10 cellular contexts compared by ENCODE assay signal in genomic region chr22:42964994-42965699, GRCh38. TPM values are rescaled to one million over a fixed set of nuclear protein-coding genes. Genes with fewer than 3 reads are reported as not detected.
A peak's percentile ranks its signal among the peaks of the same experiment; 100 is the strongest.
DNase-seq lines count a peak whose midpoint lies in the region; ATAC-seq and TF ChIP-seq lines count a peak whose summit lies in the region.
"Had no signal": no experiment of that assay in that cellular context is flagged by ENCODE, and none has a peak within 500 bp of the region (broad histone marks: within the 10 kb centered on the region; RNA-seq: fewer than 3 reads in every experiment).

No MANE protein-coding gene starts in this region.

- DNase-seq in AG08395 (ENCODE audit: low spot score) (peak; percentile 26), GM20000 (ENCODE audit: low spot score) (peak; percentile 61), PC-9 (peak; percentile 42 to 90), esophagus squamous epithelium (lab: John Stamatoyannopoulos, UW) (no peak), posterior cingulate gyrus (no peak), HuH-7.5 (ENCODE audit: low spot score) (no peak)
- DNase-seq: NCI-H1930 had no signal

- H3K4me1 ChIP-seq in PC-9 (replicated peaks; ENCODE audit: insufficient read depth) (peaks cover 77% of the 10 kb centered on the region), esophagus squamous epithelium (peaks cover 19 to 87% (median 34%) of the 10 kb centered on the region in 3 donors)

- no TSS peak for BruUV-seq in PC-9 (replicated peaks; lab: Mats Ljungman, UMichigan)

- H4K20me1 ChIP-seq in PC-9 (ENCODE audit: insufficient read depth), result no peaks in the 10 kb centered on the region

- intact Hi-C loops in PC-9 (cut with micrococcal nuclease; ENCODE audit: unreplicated experiment) (no loop called here), esophagus squamous epithelium (cut with DNase I) (no loop called here), posterior cingulate gyrus (cut with DNase I) (no loop called here)

- no peak for TF ChIP-seq POLR2A in esophagus squamous epithelium (IDR thresholded peaks at IDR 0.05)

- WGBS in esophagus squamous epithelium, 2 donors, result 24 to 47% methylated on average over 6 of the region's 6 CpGs

- H2AFZ ChIP-seq in PC-9, result no peak overlapping the region

- no peaks in the 10 kb centered on the region for H3K27me3 ChIP-seq in PC-9 (ENCODE audit: insufficient read depth, low read depth)
- no peaks in the 10 kb centered on the region for H3K27me3 ChIP-seq in esophagus squamous epithelium
- H3K27me3 ChIP-seq: breast epithelium had no signal

- H3K9me3 ChIP-seq in PC-9 (ENCODE audit: insufficient read depth, low read depth) (no peaks in the 10 kb centered on the region), esophagus squamous epithelium (no peaks in the 10 kb centered on the region)
- H3K9me3 ChIP-seq: breast epithelium had no signal

- H3K27ac ChIP-seq in PC-9 (peak overlapping the region; percentile 30), esophagus squamous epithelium (peak overlapping the region in 3 of 4 donors; percentile 13 to 65 (median 55))
- H3K27ac ChIP-seq: breast epithelium had no signal

- POLR2A ChIA-PET in PC-9 (lab: Charles Lee; ENCODE audit: unreplicated experiment), result interaction anchor here (0.7 to 0.8 kb wide), 2 partner anchors 11 to 18 kb away, joined by 3 to 10 read pairs; no protein-coding TSS in a partner anchor

- peaks cover 74% of the 10 kb centered on the region for H3F3A ChIP-seq in PC-9 (ENCODE audit: insufficient read depth, low read depth)

- H3K79me2 ChIP-seq in PC-9 (ENCODE audit: low read depth), result peaks cover 90% of the 10 kb centered on the region

- no peak overlapping the region for H3K4me3 ChIP-seq in PC-9
- H3K4me3 ChIP-seq in esophagus squamous epithelium, result no peak overlapping the region
- H3K4me3 ChIP-seq: breast epithelium had no signal

- H3K9me2 ChIP-seq in PC-9 (ENCODE audit: insufficient read depth), result no peaks in the 10 kb centered on the region

- ATAC-seq in GM19023 (IDR thresholded peaks at IDR 0.05; ENCODE audit: unreplicated experiment) (no peak), GM19035 (IDR thresholded peaks at IDR 0.05; ENCODE audit: unreplicated experiment) (no peak)

- CTCF ChIA-PET in PC-9 (lab: Charles Lee), result interaction anchor here (0.5 to 0.7 kb wide), 2 partner anchors 17 to 40 kb away, joined by 3 to 4 read pairs; no protein-coding TSS in a partner anchor

- TF ChIP-seq CTCF in GM20000 (IDR thresholded peaks at IDR 0.05; ENCODE audit: extremely low read depth, missing control alignments) (no peak), PC-9 (conservative IDR thresholded peaks at IDR 0.05) (no peak), esophagus squamous epithelium (IDR thresholded peaks at IDR 0.05) (no peak)

- H3K36me3 ChIP-seq in PC-9 (ENCODE audit: low read depth), result peaks cover 7% of the 10 kb centered on the region; the same call in 1 of the 2 replicates
- no peaks in the 10 kb centered on the region for H3K36me3 ChIP-seq in esophagus squamous epithelium
- H3K36me3 ChIP-seq: breast epithelium had no signal

- peak overlapping the region; percentile 20; the same call in 1 of the 2 replicates for H3K4me2 ChIP-seq in PC-9

RNA-seq across cellular contexts. Expression of gene PACSIN2, which starts 49.8 kb away (rescaled TPM):
- total RNA-seq in PC-9 (2021) (102 and 103 TPM in 2 replicates), esophagus squamous epithelium (10 to 100 TPM; 25.8 to 46.0 (median 27.8) TPM)

Comparison
In these comparisons a context has a peak if more than half of its experiments do, and no peak if none do; other contexts are left out.
1. DNase-seq: peak in AG08395 (single experiment), GM20000 (single experiment) and PC-9 (2 of 2); none in esophagus squamous epithelium (single experiment), posterior cingulate gyrus (0 of 10) and HuH-7.5 (single experiment).